In the genomic region with DNA sequence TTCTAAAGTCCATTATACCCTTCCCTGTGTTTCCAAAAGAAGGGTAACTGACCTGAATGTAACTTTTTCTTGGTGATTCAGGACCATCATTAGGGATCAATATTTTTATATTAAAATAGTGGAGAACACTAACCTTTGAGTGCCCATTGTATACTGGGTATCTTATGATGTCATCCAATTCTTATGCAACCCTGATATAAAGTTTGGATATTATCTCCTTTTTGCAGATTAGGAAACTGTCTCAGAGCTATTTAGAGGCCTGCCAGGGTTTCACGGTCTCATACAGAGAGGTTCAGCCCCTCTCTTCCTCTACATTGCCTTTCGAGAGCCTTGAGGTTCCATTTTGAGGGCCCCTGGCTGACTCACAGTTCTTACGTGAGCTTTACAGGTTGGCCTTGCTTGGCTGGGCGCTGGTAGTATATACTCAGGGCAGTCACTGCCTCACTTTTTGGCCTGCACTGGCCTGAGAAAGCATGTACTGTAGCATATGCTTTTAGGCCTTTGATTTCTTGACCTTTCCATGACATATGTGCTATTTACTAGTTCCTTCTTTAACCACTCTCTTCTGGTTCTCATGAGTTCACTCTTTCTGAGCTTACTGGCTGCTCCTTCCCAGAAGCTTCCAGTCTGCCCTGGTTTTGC, we compare ENCODE assay signal across 21 cellular contexts. TPM values are rescaled to one million over a fixed set of nuclear protein-coding genes. Genes with fewer than 3 reads are reported as not detected.
"Had no signal": no experiment of that assay in that cellular context is flagged by ENCODE, and none has a peak within 500 bp of the region (broad histone marks: within the 10 kb centered on the region; RNA-seq: fewer than 3 reads in every experiment).

No MANE protein-coding gene starts in this region.

- H3K27me3 ChIP-seq: body of pancreas, esophagus muscularis mucosa, gastrocnemius medialis, sigmoid colon had no signal

- H3K9me3 ChIP-seq: body of pancreas, esophagus muscularis mucosa, gastrocnemius medialis, sigmoid colon, thoracic aorta had no signal

- DNase-seq: activated effector memory CD4-positive, alpha-beta T cell treated with Interleukin-2 at 50 U/mL for 16 hours; activated naive CD4-positive, alpha-beta T cell treated with anti-CD3 and anti-CD28 coated beads, Interleukin-2, amount 10 ng/mL, durations not matched to agents 7 days and 5 days; activated T-cell treated with anti-CD3 and anti-CD28 coated beads, Interleukin-2, amount 50 U/mL, for 72 hours; body of pancreas; dermis blood vessel endothelial cell; effector memory CD4-positive, alpha-beta T cell; gastrocnemius medialis; hippocampal formation; occipital lobe; posterior cingulate gyrus; sigmoid colon; stimulated activated CD4-positive, alpha-beta T cell treated with anti-CD3 and anti-CD28 coated beads, Interleukin-15, amount 100 ng/mL, for 24 hours; stimulated activated CD4-positive, alpha-beta T cell treated with anti-CD3 and anti-CD28 coated beads, Interleukin-2, amount 100 ng/mL, for 48 hours; stimulated activated naive CD4-positive, alpha-beta T cell; T-cell; T-helper 9 cell had no signal

- H3K27ac ChIP-seq: body of pancreas, cardiac muscle cell, esophagus muscularis mucosa, sigmoid colon, thoracic aorta had no signal

- H3K4me3 ChIP-seq: body of pancreas, cardiac muscle cell, esophagus muscularis mucosa, gastrocnemius medialis, sigmoid colon, smooth muscle cell, thoracic aorta had no signal

- H3K36me3 ChIP-seq: cardiac muscle cell, esophagus muscularis mucosa, gastrocnemius medialis, sigmoid colon, thoracic aorta had no signal

- ATAC-seq: body of pancreas, gastrocnemius medialis, T-cell, WTC11 had no signal

- H3K4me2 ChIP-seq: smooth muscle cell had no signal

RNA-seq across cellular contexts. Expression of gene FOXO6, which starts 15.7 kb away (rescaled TPM):
- total RNA-seq: dermis blood vessel endothelial cell had no signal
